ENCODE assay signal across 23 cellular contexts in genomic region chr13:26895081-26895807, GRCh38.
DNase-seq lines count a peak whose midpoint lies in the region; ATAC-seq, FAIRE-seq and TF ChIP-seq lines count a peak whose summit lies in the region.
"Had no signal": no experiment of that assay in that cellular context is flagged by ENCODE, and none has a peak within 500 bp of the region (broad histone marks: within the 10 kb centered on the region; RNA-seq: fewer than 3 reads in every experiment).

No MANE protein-coding gene starts in this region.

- peak overlapping the region; percentile 74; the same call in 1 of the 2 replicates for H4K8ac ChIP-seq in H1 (ENCODE audit: extremely low read depth, insufficient read depth, low read length)

- H2BK12ac ChIP-seq in H1 (ENCODE audit: low read depth, low read length), result peak overlapping the region; percentile 35; the same call in 1 of the 2 replicates

- no peaks in the 10 kb centered on the region for H3K79me2 ChIP-seq in Loucy (ENCODE audit: insufficient read depth, low read length)
- no peaks in the 10 kb centered on the region for H3K79me2 ChIP-seq in H1 (ENCODE audit: control insufficient read depth in 1 of 2, insufficient read depth in 2 of 2, low read length in 2 of 2)
- no peaks in the 10 kb centered on the region for H3K79me2 ChIP-seq in neural progenitor cell (ENCODE audit: low read depth)

- H3F3A ChIP-seq in Loucy (ENCODE audit: low read depth), result no peaks in the 10 kb centered on the region
- peaks cover 31% of the 10 kb centered on the region for H3F3A ChIP-seq in neural progenitor cell (ENCODE audit: low read depth)

- no peak overlapping the region for H3K4ac ChIP-seq in H1 (replicated peaks; ENCODE audit: insufficient read length, low read depth, low read length)

- FAIRE-seq in H1 (lab: Jason Lieb, UNC), result no peak
- FAIRE-seq: HTR-8/SVneo had no signal

- CTCF ChIA-PET in H1 (lab: Charles Lee; ENCODE audit: partially characterized antibody), result interaction anchor here (0.7 to 0.9 kb wide), 2 partner anchors 35 to 187 kb away, joined by 3 read pairs; no protein-coding TSS in a partner anchor

- no peak overlapping the region for H3K27ac Mint-ChIP-seq in neural progenitor cell
- H3K27ac Mint-ChIP-seq: CD4-positive, alpha-beta memory T cell; T-helper 1 cell treated with Interleukin-12 subunit alpha and Interleukin-12 subunit beta and Interleukin-4 antibody, amounts not matched to agents 30 μg/mL and 1 μg/mL, for 36 hours had no signal

- DNase-seq in H1 (ENCODE audit: low read depth in 1 of 2, low spot score in 2 of 2) (peak in 1 of 2 experiments; percentile 57), neural progenitor cell (ENCODE audit: low spot score) (no peak), body of pancreas (no peak), cerebellar cortex (ENCODE audit: low spot score) (no peak)
- no peak for DNase-seq in activated T-cell treated with anti-CD3 and anti-CD28 coated beads, Interleukin-2, amount 50 U/mL, for 48 hours
- DNase-seq: activated naive CD4-positive, alpha-beta T cell; activated T-cell treated with anti-CD3 and anti-CD28 coated beads for 4 hours; amygdala; CD4-positive, alpha-beta memory T cell; head of caudate nucleus; left lung; mucosa of descending colon; NCI-H1417; NCI-H510A; Peyer's patch; psoas muscle had no signal

- WGBS in H1 (ENCODE audit: extremely low coverage in 1 of 2, insufficient coverage in 1 of 2, insufficient read length in 1 of 2, insufficient replicate concordance in 2 of 2, low coverage in 1 of 2, low lambda C conversion rate in 2 of 2, missing lambda C conversion rate in 1 of 2), 2 experiments, result 61% methylated on average over 23 of the region's 24 CpGs; no CpG with 5 or more reads in 1 of the 2 experiments
- WGBS in body of pancreas, 2 donors, result 21 to 27% methylated on average over 10 to 24 of the region's 24 CpGs

- no peaks in the 10 kb centered on the region for H3K36me3 Mint-ChIP-seq in neural progenitor cell
- H3K36me3 Mint-ChIP-seq: CD4-positive, alpha-beta memory T cell had no signal

- peaks cover 17% of the 10 kb centered on the region for H3K27me3 Mint-ChIP-seq in neural progenitor cell (ENCODE audit: insufficient read depth, low read depth)

- no peaks in the 10 kb centered on the region; the same call in 1 of the 2 replicates for H3K4me1 ChIP-seq in ES-I3 (ENCODE audit: insufficient read depth, low read length)
- H3K4me1 ChIP-seq in Loucy (ENCODE audit: insufficient read depth, low read length, poor library complexity, severe bottlenecking), result peaks cover 13% of the 10 kb centered on the region
- H3K4me1 ChIP-seq in H1 (replicated peaks in 1 of 4; ENCODE audit: control insufficient read depth in 3 of 4, insufficient read depth in 4 of 4, low read length in 3 of 4), result peaks cover 0 to 9% (median 0%) of the 10 kb centered on the region in 4 experiments; a peak in 2 of 7 replicates
- peaks cover 49% of the 10 kb centered on the region for H3K4me1 ChIP-seq in neural progenitor cell
- no peaks in the 10 kb centered on the region for H3K4me1 ChIP-seq in body of pancreas
- H3K4me1 ChIP-seq: left lung, Peyer's patch, psoas muscle, SJSA1 had no signal

- peak overlapping the region; percentile 55 for H3K4me2 ChIP-seq in Loucy (ENCODE audit: low read depth, low read length, poor library complexity, severe bottlenecking)
- peak overlapping the region; percentile 25 to 53; a peak in 3 of 4 replicates for H3K4me2 ChIP-seq in H1 (ENCODE audit: insufficient read depth in 1 of 2, low read depth in 2 of 2, low read length in 2 of 2)
- peak overlapping the region; percentile 40 for H3K4me2 ChIP-seq in neural progenitor cell

- no peaks in the 10 kb centered on the region for H3K36me3 ChIP-seq in ES-I3 (ENCODE audit: insufficient read depth, low read length)
- no peaks in the 10 kb centered on the region for H3K36me3 ChIP-seq in Loucy (ENCODE audit: insufficient read depth, low read length)
- H3K36me3 ChIP-seq in H1 (ENCODE audit: control insufficient read depth in 2 of 4, insufficient read depth in 4 of 4, low read length in 3 of 4), result no peaks in the 10 kb centered on the region
- H3K36me3 ChIP-seq in neural progenitor cell, result no peaks in the 10 kb centered on the region
- no peaks in the 10 kb centered on the region for H3K36me3 ChIP-seq in body of pancreas (replicated peaks in 1 of 2; ENCODE audit: insufficient read depth in 1 of 2, low read depth in 2 of 2)
- H3K36me3 ChIP-seq: cardiac muscle cell, left lung, neutrophil, Peyer's patch, SJSA1 had no signal

- H4K5ac ChIP-seq in H1 (ENCODE audit: insufficient read length, low read depth, low read length), result no peak overlapping the region

- H3K9me3 ChIP-seq in ES-I3 (ENCODE audit: control insufficient read depth, insufficient read depth, low read length) (no peaks in the 10 kb centered on the region), Loucy (ENCODE audit: insufficient read depth, low read depth, low read length) (no peaks in the 10 kb centered on the region), H1 (ENCODE audit: insufficient read depth in 2 of 2, low read depth in 1 of 2, low read length in 1 of 2) (no peaks in the 10 kb centered on the region), neural progenitor cell (ENCODE audit: low read depth) (no peaks in the 10 kb centered on the region), body of pancreas (no peaks in the 10 kb centered on the region)
- H3K9me3 ChIP-seq: left lung, mucosa of descending colon, neutrophil, Peyer's patch, psoas muscle, SJSA1 had no signal

- no peaks in the 10 kb centered on the region for H3K79me1 ChIP-seq in H1 (ENCODE audit: low read depth, low read length)

- TF ChIP-seq EP300 in H1 (IDR thresholded peaks at IDR 0.05; ENCODE audit: borderline replicate concordance in 1 of 2, low read depth in 2 of 2, low read length in 2 of 2), result no peak

- H3K14ac ChIP-seq in H1 (ENCODE audit: insufficient read length), result no peak overlapping the region

- peaks cover 3% of the 10 kb centered on the region for H3K9me3 Mint-ChIP-seq in neural progenitor cell
- H3K9me3 Mint-ChIP-seq: T-helper 1 cell treated with Interleukin-12 subunit alpha and Interleukin-12 subunit beta and Interleukin-4 antibody, amounts not matched to agents 30 μg/mL and 1 μg/mL, for 36 hours had no signal

- no peaks in the 10 kb centered on the region for H3K23me2 ChIP-seq in H1 (ENCODE audit: low read depth, low read length)

- H3K27ac ChIP-seq in H1 (ENCODE audit: low read depth, low read length) (no peak overlapping the region), neural progenitor cell (no peak overlapping the region), body of pancreas (no peak overlapping the region)
- H3K27ac ChIP-seq: cardiac muscle cell, left lung, neutrophil, Peyer's patch, psoas muscle, SJSA1 had no signal

- H3K9ac ChIP-seq in ES-I3 (ENCODE audit: low read depth, low read length) (peak overlapping the region; percentile 36; the same call in 1 of the 2 replicates), Loucy (ENCODE audit: low read depth, low read length, poor library complexity, severe bottlenecking) (no peak overlapping the region), H1 (replicated peaks in 1 of 4; ENCODE audit: extremely low read depth in 1 of 4, low read depth in 3 of 4, low read length in 3 of 4) (no peak overlapping the region; a peak in 1 of 7 replicates), neural progenitor cell (no peak overlapping the region)

- H2BK120ac ChIP-seq in H1 (replicated peaks; ENCODE audit: low read depth, low read length), result no peak overlapping the region

- H2AFZ ChIP-seq in Loucy (ENCODE audit: low read length) (peak overlapping the region; percentile 71; the same call in 1 of the 2 replicates), H1 (ENCODE audit: low read length) (peak overlapping the region; percentile 86), neural progenitor cell (replicated peaks) (peak overlapping the region; percentile 81)

- H4K20me1 ChIP-seq in Loucy (ENCODE audit: insufficient read depth, low read length, poor library complexity, severe bottlenecking), result no peaks in the 10 kb centered on the region
- H4K20me1 ChIP-seq in H1 (replicated peaks in 1 of 2; ENCODE audit: control insufficient read depth in 1 of 2, insufficient read depth in 2 of 2, low read length in 2 of 2), result no peaks in the 10 kb centered on the region
- H4K20me1 ChIP-seq in neural progenitor cell (ENCODE audit: low read depth), result peaks cover 10% of the 10 kb centered on the region

- H2AK5ac ChIP-seq in H1 (ENCODE audit: low read depth, low read length), result no peak overlapping the region

- peaks cover 35% of the 10 kb centered on the region for H3K4me1 Mint-ChIP-seq in neural progenitor cell

- intact Hi-C loops in body of pancreas (cut with DNase I), result no loop called here

- ATAC-seq in body of pancreas, result no peak
- ATAC-seq: left lung, mucosa of descending colon, psoas muscle had no signal

- H4K91ac ChIP-seq in H1 (replicated peaks; ENCODE audit: insufficient read length, low read length), result peak overlapping the region; percentile 25

- no peak overlapping the region for H3K4me3 Mint-ChIP-seq in neural progenitor cell
- H3K4me3 Mint-ChIP-seq: CD4-positive, alpha-beta memory T cell; T-helper 1 cell treated with Interleukin-12 subunit alpha and Interleukin-12 subunit beta and Interleukin-4 antibody, amounts not matched to agents 30 μg/mL and 1 μg/mL, for 36 hours had no signal

- no peak overlapping the region for H2BK15ac ChIP-seq in H1 (ENCODE audit: low read length)

- no peak for TF ChIP-seq CTCF in Loucy (conservative IDR thresholded peaks at IDR 0.05; ENCODE audit: low read length)
- no peak for TF ChIP-seq CTCF in H1 (IDR thresholded peaks at IDR 0.05; ENCODE audit: control extremely low read depth in 1 of 3, insufficient read depth in 1 of 3, low read depth in 1 of 3, low read length in 3 of 3)
- no peak for TF ChIP-seq CTCF in neural progenitor cell (IDR thresholded peaks at IDR 0.05)
- TF ChIP-seq CTCF in body of pancreas (IDR thresholded peaks at IDR 0.05), result no peak

- H3K56ac ChIP-seq in H1 (replicated peaks; ENCODE audit: insufficient read length, low read depth, low read length), result no peak overlapping the region

- H2BK5ac ChIP-seq in H1 (ENCODE audit: low read depth, low read length), result no peak overlapping the region

- TF ChIP-seq RAD21 in H1 (IDR thresholded peaks at IDR 0.05 in 1 of 2, conservative IDR thresholded peaks at IDR 0.05 in 1 of 2; ENCODE audit: low read depth in 2 of 2, low read length in 2 of 2), result no peak

- H3K18ac ChIP-seq in H1 (ENCODE audit: extremely low read depth, low read length), result peak overlapping the region; percentile 1; the same call in 1 of the 2 replicates

- no peak overlapping the region for H3K23ac ChIP-seq in H1 (ENCODE audit: insufficient read length)

- peak overlapping the region; percentile 25 for H3K4me3 ChIP-seq in Loucy (ENCODE audit: low read length, poor library complexity, severe bottlenecking)
- H3K4me3 ChIP-seq in H1 (ENCODE audit: extremely low read depth in 1 of 4, insufficient read depth in 2 of 4, low read depth in 3 of 4, low read length in 4 of 4), result no peak overlapping the region
- H3K4me3 ChIP-seq in neural progenitor cell, result no peak overlapping the region
- H3K4me3 ChIP-seq in body of pancreas, result no peak overlapping the region
- H3K4me3 ChIP-seq: cardiac muscle cell, left lung, mucosa of descending colon, Peyer's patch, psoas muscle, SJSA1 had no signal

- POLR2A ChIA-PET in H1 (lab: Charles Lee; ENCODE audit: partially characterized antibody), result no interaction called here

- TF ChIP-seq POLR2A in H1 (IDR thresholded peaks at IDR 0.05; ENCODE audit: control extremely low read depth in 1 of 2, low read depth in 2 of 2, low read length in 2 of 2), result no peak
- TF ChIP-seq POLR2A in body of pancreas (IDR thresholded peaks at IDR 0.05), result no peak

- no peaks in the 10 kb centered on the region for H3K9me2 ChIP-seq in Loucy (replicated peaks; ENCODE audit: low read depth, low read length)

- H3K27me3 ChIP-seq in Loucy (ENCODE audit: insufficient read depth, low read length, poor library complexity, severe bottlenecking) (no peaks in the 10 kb centered on the region), H1 (replicated peaks in 1 of 4; ENCODE audit: control insufficient read depth in 3 of 4, extremely low read depth in 1 of 4, insufficient read depth in 3 of 4, low read length in 3 of 4) (0 out of 7 replicates have a peak, but pooled peaks cover 0 to 3% (median 2%) of the 10 kb centered on the region in 4 experiments), neural progenitor cell (no peaks in the 10 kb centered on the region), body of pancreas (no peaks in the 10 kb centered on the region)
- H3K27me3 ChIP-seq: cardiac muscle cell, Peyer's patch, SJSA1 had no signal

- peak overlapping the region; percentile 66; the same call in 1 of the 2 replicates for H2BK20ac ChIP-seq in H1 (ENCODE audit: low read length)
